ENCODE assay signal across 10 cellular contexts in genomic region chr12:52351196-52352059, GRCh38. TPM values are rescaled to one million over a fixed set of nuclear protein-coding genes. Genes with fewer than 3 reads are reported as not detected.
DNase-seq lines count a peak whose midpoint lies in the region; TF ChIP-seq lines count a peak whose summit lies in the region.
"Had no signal": no experiment of that assay in that cellular context is flagged by ENCODE, and none has a peak within 500 bp of the region (broad histone marks: within the 10 kb centered on the region; RNA-seq: fewer than 3 reads in every experiment).

No MANE protein-coding gene starts in this region.

- peak overlapping the region in 6 of 7 donors; percentile 35 to 59 (median 50) for H3K4me3 Mint-ChIP-seq in CD8-positive, alpha-beta memory T cell

- DNase-seq in CD8-positive, alpha-beta memory T cell = peak; percentile 43 to 87 (median 72)
- peak; percentile 30 to 39 for DNase-seq in activated CD4-positive, alpha-beta T cell treated with anti-CD3 and anti-CD28 coated beads, Interleukin-2, amount 50 U/mL, for 4 hours
- DNase-seq in central memory CD4-positive, alpha-beta T cell = peak; percentile 67
- DNase-seq in posterior cingulate gyrus = peak in 9 of 10 donors; percentile 18 to 86 (median 41)
- no peak for DNase-seq in H7
- no peak for DNase-seq in A673 (ENCODE audit: low spot score)
- no peak for DNase-seq in NCI-H1105 (lab: John Stamatoyannopoulos, UW)
- DNase-seq in KG1 (lab: John Stamatoyannopoulos, UW) = no peak
- DNase-seq: left colon had no signal

- no peak overlapping the region for H3K27ac ChIP-seq in CD8-positive, alpha-beta memory T cell (ENCODE audit: low read depth, low read length)
- no peak overlapping the region for H3K27ac ChIP-seq in A673 (ENCODE audit: low read depth, low read length, poor library complexity, severe bottlenecking)

- H3K4me1 Mint-ChIP-seq in CD8-positive, alpha-beta memory T cell = peaks cover 26 to 53% (median 40%) of the 10 kb centered on the region in 3 donors

- intact Hi-C loops in posterior cingulate gyrus (cut with DNase I) (no loop called here), A673 (cut with micrococcal nuclease; ENCODE audit: unreplicated experiment) (no loop called here)

- H3K27ac Mint-ChIP-seq in CD8-positive, alpha-beta memory T cell = peak overlapping the region in 7 of 8 donors; percentile 0 to 69 (median 47)

- POLR2A ChIA-PET in CD8-positive, alpha-beta memory T cell (lab: Charles Lee) = interaction anchor here (0.9 kb wide), 1 partner anchor 24 kb away, joined by 5 read pairs; no protein-coding TSS in a partner anchor
- POLR2A ChIA-PET in A673 (lab: Charles Lee; ENCODE audit: low non-redundant PET) = no interaction called here

- no TSS peak for BruUV-seq in A673 (replicated peaks; lab: Mats Ljungman, UMichigan)

- TF ChIP-seq CTCF in A673 (conservative IDR thresholded peaks at IDR 0.05; ENCODE audit: low read depth, low read length) = no peak

- no peaks in the 10 kb centered on the region for H3K9me3 Mint-ChIP-seq in CD8-positive, alpha-beta memory T cell

- peaks cover 21% of the 10 kb centered on the region for H3K4me1 ChIP-seq in CD8-positive, alpha-beta memory T cell (ENCODE audit: insufficient read depth, low read length)
- no peaks in the 10 kb centered on the region for H3K4me1 ChIP-seq in A673 (ENCODE audit: insufficient read depth, low read length, poor library complexity, severe bottlenecking)

- H3K4me3 ChIP-seq in CD8-positive, alpha-beta memory T cell (ENCODE audit: low read length) = no peak overlapping the region
- H3K4me3 ChIP-seq in H7 (ENCODE audit: insufficient read depth, low read depth, low read length) (no peak overlapping the region), A673 (ENCODE audit: low read depth, low read length, poor library complexity, severe bottlenecking) (no peak overlapping the region)

- no peaks in the 10 kb centered on the region for H3K27me3 ChIP-seq in CD8-positive, alpha-beta memory T cell (ENCODE audit: insufficient read depth, low read length, poor library complexity, severe bottlenecking)
- H3K27me3 ChIP-seq in H7 (ENCODE audit: control insufficient read depth, insufficient read depth, low read length) = no peaks in the 10 kb centered on the region
- H3K27me3 ChIP-seq in A673 (replicated peaks; ENCODE audit: insufficient read depth, low read depth, low read length, poor library complexity) = no peaks in the 10 kb centered on the region

- CTCF ChIA-PET in CD8-positive, alpha-beta memory T cell (lab: Charles Lee) = interaction anchor here (0.8 to 3.7 kb wide), 5 partner anchors 10 to 72 kb away, joined by 3 to 16 read pairs (median 4); no protein-coding TSS in a partner anchor
- CTCF ChIA-PET in A673 (lab: Charles Lee) = no interaction called here

- H3K9me3 ChIP-seq in CD8-positive, alpha-beta memory T cell (ENCODE audit: low read length) = no peaks in the 10 kb centered on the region
- H3K9me3 ChIP-seq in A673 (ENCODE audit: low read depth, low read length, poor library complexity, severe bottlenecking) = no peaks in the 10 kb centered on the region

- no peaks in the 10 kb centered on the region for H3K36me3 ChIP-seq in CD8-positive, alpha-beta memory T cell (ENCODE audit: insufficient read depth, low read length)
- H3K36me3 ChIP-seq in H7 (replicated peaks; ENCODE audit: control insufficient read depth, insufficient read depth, low read length) (no peaks in the 10 kb centered on the region), A673 (ENCODE audit: insufficient read depth, low read length, poor library complexity, severe bottlenecking) (no peaks in the 10 kb centered on the region)

- H3K36me3 Mint-ChIP-seq in CD8-positive, alpha-beta memory T cell = no peaks in the 10 kb centered on the region

- peaks cover 17 to 20% of the 10 kb centered on the region in 2 donors for H3K27me3 Mint-ChIP-seq in CD8-positive, alpha-beta memory T cell

RNA-seq across cellular contexts. Expression of gene KRT85, which starts 15.9 kb away (rescaled TPM):
- not detected for total RNA-seq in CD8-positive, alpha-beta memory T cell
- polyA plus RNA-seq in CD8-positive, alpha-beta memory T cell = not detected
- total RNA-seq in H7 (2014; rRNA removed; shearing (Covaris generic)) = not detected in 2 replicates
- not detected in 2 replicates for total RNA-seq in A673 (2021)
- total RNA-seq: left colon; T-helper 1 cell treated with Interleukin-12 subunit alpha and Interleukin-12 subunit beta and Interleukin-4 antibody, amounts not matched to agents 30 ng/mL and 1 ng/mL, for 36 hours had no signal

RNA-seq across cellular contexts. Expression of gene KRT83, which starts 30.2 kb away (rescaled TPM):
- total RNA-seq in CD8-positive, alpha-beta memory T cell = not detected
- not detected for polyA plus RNA-seq in CD8-positive, alpha-beta memory T cell
- total RNA-seq in H7 (2014; rRNA removed; shearing (Covaris generic)) = 0.10 TPM in 1 of 2 replicates, not detected in the other
- not detected in 2 replicates for total RNA-seq in A673 (2021)
- total RNA-seq: left colon; T-helper 1 cell treated with Interleukin-12 subunit alpha and Interleukin-12 subunit beta and Interleukin-4 antibody, amounts not matched to agents 30 ng/mL and 1 ng/mL, for 36 hours had no signal

RNA-seq across cellular contexts. Expression of gene KRT84, which starts 34.0 kb away (rescaled TPM):
- total RNA-seq in CD8-positive, alpha-beta memory T cell = not detected
- not detected for polyA plus RNA-seq in CD8-positive, alpha-beta memory T cell
- not detected in 2 replicates for total RNA-seq in H7 (2014; rRNA removed; shearing (Covaris generic))
- not detected in 2 replicates for total RNA-seq in A673 (2021)
- total RNA-seq: left colon; T-helper 1 cell treated with Interleukin-12 subunit alpha and Interleukin-12 subunit beta and Interleukin-4 antibody, amounts not matched to agents 30 ng/mL and 1 ng/mL, for 36 hours had no signal

RNA-seq across cellular contexts. Expression of gene KRT82, which starts 54.7 kb away (rescaled TPM):
- not detected for total RNA-seq in CD8-positive, alpha-beta memory T cell
- polyA plus RNA-seq in CD8-positive, alpha-beta memory T cell = not detected
- total RNA-seq in H7 (2014; rRNA removed; shearing (Covaris generic)) = not detected in 2 replicates
- total RNA-seq in A673 (2021) = not detected in 2 replicates
- total RNA-seq: left colon; T-helper 1 cell treated with Interleukin-12 subunit alpha and Interleukin-12 subunit beta and Interleukin-4 antibody, amounts not matched to agents 30 ng/mL and 1 ng/mL, for 36 hours had no signal

Comparison
In these comparisons a context has a peak if more than half of its experiments do, and no peak if none do; other contexts are left out.
1. DNase-seq: peak in CD8-positive, alpha-beta memory T cell (5 of 5), activated CD4-positive, alpha-beta T cell treated with anti-CD3 and anti-CD28 coated beads, Interleukin-2, amount 50 U/mL, for 4 hours (2 of 2), central memory CD4-positive, alpha-beta T cell (single experiment) and posterior cingulate gyrus (9 of 10); none in H7 (single experiment), A673 (single experiment), NCI-H1105 (single experiment) and KG1 (single experiment).